In genomic region chr15:42890161-42890913, GRCh38 we compare ENCODE assay signal across 14 cellular contexts. TPM values are rescaled to one million over a fixed set of nuclear protein-coding genes. Genes with fewer than 3 reads are reported as not detected.
DNase-seq lines count a peak whose midpoint lies in the region; ATAC-seq and TF ChIP-seq lines count a peak whose summit lies in the region.
"Had no signal": no experiment of that assay in that cellular context is flagged by ENCODE, and none has a peak within 500 bp of the region (broad histone marks: within the 10 kb centered on the region; RNA-seq: fewer than 3 reads in every experiment).

No MANE protein-coding gene starts in this region.

- no peaks in the 10 kb centered on the region for H3K27me3 ChIP-seq in HUES6 (ENCODE audit: control insufficient read depth, insufficient read depth, low read length)
- H3K27me3 ChIP-seq in kidney epithelial cell (ENCODE audit: control insufficient read depth, insufficient read depth, low read length): no peaks in the 10 kb centered on the region
- H3K27me3 ChIP-seq in Peyer's patch: no peaks in the 10 kb centered on the region
- H3K27me3 ChIP-seq: esophagus muscularis mucosa had no signal

- TF ChIP-seq CTCF in AG09319 (IDR thresholded peaks at IDR 0.05; ENCODE audit: low read depth, low read length) (no peak), choroid plexus epithelial cell (conservative IDR thresholded peaks at IDR 0.05; ENCODE audit: low read depth, low read length) (no peak), kidney epithelial cell (IDR thresholded peaks at IDR 0.05; ENCODE audit: insufficient read depth, low read length, poor library complexity, severe bottlenecking) (no peak), Peyer's patch (IDR thresholded peaks at IDR 0.05) (no peak)

- H3K9ac ChIP-seq in HUES6 (ENCODE audit: low read length): peak overlapping the region; percentile 71

- H3K9me3 ChIP-seq in HUES6 (ENCODE audit: control insufficient read depth, insufficient read depth, low read depth, low read length) (peaks cover 36% of the 10 kb centered on the region), Peyer's patch (no peaks in the 10 kb centered on the region)
- H3K9me3 ChIP-seq: esophagus muscularis mucosa had no signal

- no peak for ATAC-seq in GM18909 (IDR thresholded peaks at IDR 0.05; ENCODE audit: poor library complexity, unreplicated experiment)
- ATAC-seq: natural killer cell had no signal

- peak; percentile 11 for DNase-seq in AG09319 (ENCODE audit: extremely low read depth, low read depth)
- peak; percentile 68 for DNase-seq in choroid plexus epithelial cell (ENCODE audit: low read depth)
- peak; percentile 82 for DNase-seq in kidney epithelial cell (ENCODE audit: low read depth)
- no peak for DNase-seq in NCI-H69 (lab: John Stamatoyannopoulos, UW)
- DNase-seq in Peyer's patch: no peak
- no peak for DNase-seq in midbrain (lab: John Stamatoyannopoulos, UW)
- DNase-seq: activated gamma-delta T cell; natural killer cell; NCI-H446 treated with DMSO at 0.1 percent for 48 hours; stimulated activated CD4-positive, alpha-beta T cell treated with anti-CD3 and anti-CD28 coated beads, Interleukin-2, amount 100 ng/mL, for 24 hours; substantia nigra had no signal

- peak overlapping the region; percentile 47 for H3K4me3 ChIP-seq in HUES6 (ENCODE audit: low read depth, low read length)
- H3K4me3 ChIP-seq in choroid plexus epithelial cell (ENCODE audit: low read depth, low read length): no peak overlapping the region
- H3K4me3 ChIP-seq in kidney epithelial cell (ENCODE audit: low read depth, low read length): no peak overlapping the region
- no peak overlapping the region for H3K4me3 ChIP-seq in Peyer's patch
- H3K4me3 ChIP-seq: esophagus muscularis mucosa had no signal

- H3K36me3 ChIP-seq in HUES6 (ENCODE audit: control insufficient read depth, insufficient read depth, low read length) (no peaks in the 10 kb centered on the region; the same call in 1 of the 2 replicates), kidney epithelial cell (ENCODE audit: control insufficient read depth, insufficient read depth, low read length) (no peaks in the 10 kb centered on the region), Peyer's patch (no peaks in the 10 kb centered on the region)
- H3K36me3 ChIP-seq: esophagus muscularis mucosa had no signal

- H3K27ac ChIP-seq in HUES6 (ENCODE audit: low read depth, low read length) (peak overlapping the region; percentile 89), Peyer's patch (no peak overlapping the region)
- H3K27ac ChIP-seq: esophagus muscularis mucosa had no signal

- peaks cover 26% of the 10 kb centered on the region for H3K4me1 ChIP-seq in HUES6 (ENCODE audit: control insufficient read depth, insufficient read depth, low read length)
- no peaks in the 10 kb centered on the region for H3K4me1 ChIP-seq in Peyer's patch

- TF ChIP-seq POLR2A in Peyer's patch (IDR thresholded peaks at IDR 0.05): no peak

RNA-seq across cellular contexts. Expression of gene TTBK2, which starts 30.2 kb away (rescaled TPM):
- 12.5 and 20.1 TPM in 2 replicates for total RNA-seq in kidney epithelial cell
- 10 to 100 TPM in 3 of 4 donors, 1 to 10 TPM in 1; 4.7 to 21.5 (median 13.3) TPM for total RNA-seq in Peyer's patch

Comparison
In these comparisons a context has a peak if more than half of its experiments do, and no peak if none do; other contexts are left out.
1. DNase-seq: peak in AG09319 (single experiment), choroid plexus epithelial cell (single experiment) and kidney epithelial cell (single experiment); none in NCI-H69 (single experiment), Peyer's patch (0 of 3) and midbrain (single experiment).